In genomic region chr19:54359149-54359820, GRCh38 we compare ENCODE assay signal across 12 cellular contexts. TPM values are rescaled to one million over a fixed set of nuclear protein-coding genes. Genes with fewer than 3 reads are reported as not detected.
DNase-seq lines count a peak whose midpoint lies in the region; ATAC-seq and TF ChIP-seq lines count a peak whose summit lies in the region.
"Not testable (repeated sequence)": the region's sequence is repeated elsewhere in the genome, so short reads cannot be mapped to it uniquely, and the experiment has no call there.
"Had no signal": no experiment of that assay in that cellular context is flagged by ENCODE, and none has a peak within 500 bp of the region (broad histone marks: within the 10 kb centered on the region; RNA-seq: fewer than 3 reads in every experiment).

No MANE protein-coding gene starts in this region.

- H3K27ac Mint-ChIP-seq in natural killer cell: peak overlapping the region in 1 of 2 donors; percentile 79

- H3K9me3 ChIP-seq in A673 (ENCODE audit: low read depth, low read length, poor library complexity, severe bottlenecking): not testable (repeated sequence)

- ATAC-seq in GM18861 (IDR thresholded peaks at IDR 0.05; ENCODE audit: unreplicated experiment) (peak; percentile 52), HG03108 (IDR thresholded peaks at IDR 0.05; ENCODE audit: unreplicated experiment) (peak; percentile 67), natural killer cell (peak; percentile 68 to 89 (median 82))

- H3K36me3 ChIP-seq in A673 (ENCODE audit: insufficient read depth, low read length, poor library complexity, severe bottlenecking): not testable (repeated sequence)

- not testable (repeated sequence) for H3K4me3 ChIP-seq in A673 (ENCODE audit: low read depth, low read length, poor library complexity, severe bottlenecking)

- not testable (repeated sequence) for H3K9me3 Mint-ChIP-seq in natural killer cell

- H3K4me3 Mint-ChIP-seq in natural killer cell: not testable (repeated sequence)

- not testable (repeated sequence) for H3K4me1 ChIP-seq in A673 (ENCODE audit: insufficient read depth, low read length, poor library complexity, severe bottlenecking)

- not testable (repeated sequence) for BruUV-seq in A673 (replicated peaks; lab: Mats Ljungman, UMichigan)

- H3K27me3 ChIP-seq in A673 (replicated peaks; ENCODE audit: insufficient read depth, low read depth, low read length, poor library complexity): not testable (repeated sequence)

- intact Hi-C loops in A673 (cut with micrococcal nuclease; ENCODE audit: unreplicated experiment); natural killer cell (cut with micrococcal nuclease): not testable (repeated sequence)

- peaks cover 31 to 39% of the 10 kb centered on the region in 2 donors for H3K4me1 Mint-ChIP-seq in natural killer cell

- DNase-seq in A673 (ENCODE audit: low spot score): not testable (repeated sequence)
- DNase-seq in activated T-cell treated with anti-CD3 and anti-CD28 coated beads, Interleukin-2, amount 50 U/mL, for 1 hour: peak; percentile 76
- DNase-seq in effector CD4-positive, alpha-beta T cell: peak; percentile 67
- peak; percentile 69 for DNase-seq in natural killer cell
- DNase-seq in stimulated activated CD8-positive, alpha-beta memory T cell treated with anti-CD3 and anti-CD28 coated beads, Interleukin-12 subunit alpha, Interleukin-12 subunit beta, amount 100 ng/mL, for 4 hours (ENCODE audit: low read depth): peak; percentile 48

- CTCF ChIA-PET in A673 (lab: Charles Lee): not testable (repeated sequence)

- POLR2A ChIA-PET in A673 (lab: Charles Lee; ENCODE audit: low non-redundant PET): not testable (repeated sequence)

- H3K36me3 Mint-ChIP-seq in natural killer cell: not testable (repeated sequence)

- peak; percentile 36 for TF ChIP-seq CTCF in A673 (conservative IDR thresholded peaks at IDR 0.05; ENCODE audit: low read depth, low read length)
- TF ChIP-seq CTCF in VCaP (conservative IDR thresholded peaks at IDR 0.05): peak; percentile 18; the same call in 1 of the 2 replicates
- not testable (repeated sequence) for TF ChIP-seq CTCF in natural killer cell (IDR thresholded peaks at IDR 0.05)

- not testable (repeated sequence) for H3K27me3 Mint-ChIP-seq in natural killer cell (ENCODE audit: low read depth in 2 of 2)

- not testable (repeated sequence) for H3K27ac ChIP-seq in A673 (ENCODE audit: low read depth, low read length, poor library complexity, severe bottlenecking); VCaP

RNA-seq across cellular contexts. Expression of gene LAIR1, which starts 5.4 kb away (rescaled TPM):
- total RNA-seq in A673 (2021) (not detected in 2 replicates), natural killer cell (100 to 1,000 TPM; 117 to 163 (median 156) TPM)

RNA-seq across cellular contexts. Expression of gene LILRA4, which starts 20.3 kb away (rescaled TPM):
- not detected in 2 replicates for total RNA-seq in A673 (2021)
- 1 to 10 TPM in 2 of 3 donors, not detected in 1; 2.0 to 2.4 TPM for total RNA-seq in natural killer cell
- total RNA-seq: ascending aorta; H7; M059J; T-helper 1 cell treated with Interleukin-12 subunit alpha and Interleukin-12 subunit beta and Interleukin-4 antibody, amounts not matched to agents 30 ng/mL and 1 ng/mL, for 36 hours had no signal

RNA-seq across cellular contexts. Expression of gene LILRA5, which starts 46.3 kb away (rescaled TPM):
- total RNA-seq in A673 (2021): not detected in 2 replicates
- total RNA-seq in natural killer cell: 10 to 100 TPM in 2 of 3 donors, 1 to 10 TPM in 1; 3.4 to 22.3 (median 11.1) TPM
- total RNA-seq: ascending aorta; H7; M059J; T-helper 1 cell treated with Interleukin-12 subunit alpha and Interleukin-12 subunit beta and Interleukin-4 antibody, amounts not matched to agents 30 ng/mL and 1 ng/mL, for 36 hours had no signal

RNA-seq across cellular contexts. Expression of gene TTYH1, which starts 56.0 kb away (rescaled TPM):
- total RNA-seq in A673 (2021) (3.0 and 3.2 TPM in 2 replicates), natural killer cell (under 1 TPM; 0.59 to 0.84 (median 0.65) TPM)
- total RNA-seq: M059J had no signal

Comparison
In these comparisons a context has a peak if more than half of its experiments do, and no peak if none do; other contexts are left out.
1. RNA of gene LAIR1, which starts 5.4 kb away (total RNA-seq): 117 to 163 TPM in natural killer cell; not detected in A673; every median in the first group is over 100 times any median in the second.
2. Peak in every context shown above with its lines, with median percentiles within 50 percentile points of each other: ATAC-seq.